Comparison of ENCODE assay signal across 8 cellular contexts in the genomic region with DNA sequence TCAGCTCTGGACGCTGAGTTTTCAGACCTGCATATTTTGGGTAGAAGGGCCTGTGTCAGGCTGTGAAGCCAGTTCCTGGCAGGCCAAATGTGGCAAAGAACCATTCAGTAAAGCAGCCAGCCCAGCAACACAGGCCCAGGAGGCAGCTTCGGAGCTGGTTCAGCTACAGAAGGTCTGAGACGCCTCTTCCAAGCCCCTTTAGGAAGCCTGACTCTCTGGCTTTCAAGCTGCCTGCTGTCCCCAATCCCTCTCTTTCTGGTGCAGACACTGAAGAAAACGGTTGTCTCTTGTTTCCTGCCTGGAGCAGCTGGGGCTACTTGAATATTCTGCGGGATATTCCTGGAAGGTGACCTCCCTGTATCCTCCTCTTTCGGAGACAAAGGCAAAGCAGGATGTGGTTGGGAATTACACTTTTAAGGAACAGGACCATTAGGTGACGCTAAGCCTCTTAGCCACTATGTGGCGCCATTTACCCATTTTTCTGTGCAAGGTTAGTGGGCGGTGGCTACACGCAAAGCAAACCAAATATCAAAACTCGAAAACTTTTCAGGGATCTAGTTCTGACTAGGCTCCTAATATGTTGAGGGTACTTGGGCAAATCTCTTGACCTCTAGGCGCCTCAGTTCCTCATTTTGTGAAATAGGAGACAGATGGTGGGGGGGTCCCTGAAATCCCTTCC. TPM values are rescaled to one million over a fixed set of nuclear protein-coding genes. Genes with fewer than 3 reads are reported as not detected.
DNase-seq lines count a peak whose midpoint lies in the region; ATAC-seq, FAIRE-seq and TF ChIP-seq lines count a peak whose summit lies in the region.

No MANE protein-coding gene starts in this region.

- peaks cover 0 to 4% (median 3%) of the 10 kb centered on the region in 4 experiments; a peak in 2 of 7 replicates for H3K4me1 ChIP-seq in H1 (replicated peaks in 1 of 4; ENCODE audit: control insufficient read depth in 3 of 4, insufficient read depth in 4 of 4, low read length in 3 of 4)
- peaks cover 3% of the 10 kb centered on the region for H3K4me1 ChIP-seq in mesodermal cell (ENCODE audit: control insufficient read depth, insufficient read depth, low read length, poor library complexity, severe bottlenecking)
- H3K4me1 ChIP-seq in thoracic aorta (ENCODE audit: control insufficient read depth in 1 of 2, low read depth in 2 of 2), result no peaks in the 10 kb centered on the region

- H3K9me3 ChIP-seq in H1 (ENCODE audit: insufficient read depth in 2 of 2, low read depth in 1 of 2, low read length in 1 of 2) (no peaks in the 10 kb centered on the region), mesodermal cell (ENCODE audit: control insufficient read depth, low read length) (no peaks in the 10 kb centered on the region), thoracic aorta (no peaks in the 10 kb centered on the region)

- no peak overlapping the region for H4K5ac ChIP-seq in H1 (ENCODE audit: insufficient read length, low read depth, low read length)

- WGBS in H1 (ENCODE audit: extremely low coverage in 1 of 2, insufficient coverage in 1 of 2, insufficient read length in 1 of 2, insufficient replicate concordance in 2 of 2, low coverage in 1 of 2, low lambda C conversion rate in 2 of 2, missing lambda C conversion rate in 1 of 2), 2 experiments, result 29% methylated on average over 12 of the region's 12 CpGs; no CpG with 5 or more reads in 1 of the 2 experiments
- 40 to 90% methylated on average over 2 to 3 of the region's 12 CpGs for WGBS in mesodermal cell (ENCODE audit: insufficient coverage in 2 of 2), 2 experiments

- H2BK12ac ChIP-seq in H1 (ENCODE audit: low read depth, low read length), result 0 out of 2 replicates have a peak overlapping the region, but pooled peaks have one; percentile 68

- no peaks in the 10 kb centered on the region for H4K20me1 ChIP-seq in H1 (replicated peaks in 1 of 2; ENCODE audit: control insufficient read depth in 1 of 2, insufficient read depth in 2 of 2, low read length in 2 of 2)

- H3K4me3 ChIP-seq in H1 (ENCODE audit: extremely low read depth in 1 of 4, insufficient read depth in 2 of 4, low read depth in 3 of 4, low read length in 4 of 4) (no peak overlapping the region), mesodermal cell (ENCODE audit: extremely low read depth, insufficient read depth, low read length, poor library complexity, severe bottlenecking) (no peak overlapping the region), thoracic aorta (no peak overlapping the region)

- no peak overlapping the region for H3K56ac ChIP-seq in H1 (replicated peaks; ENCODE audit: insufficient read length, low read depth, low read length)

- FAIRE-seq in H1 (lab: Jason Lieb, UNC), result peak; percentile 88

- no peaks in the 10 kb centered on the region for H3K23me2 ChIP-seq in H1 (ENCODE audit: low read depth, low read length)

- no peak overlapping the region for H2BK15ac ChIP-seq in H1 (ENCODE audit: low read length)

- no peak overlapping the region for H2BK5ac ChIP-seq in H1 (ENCODE audit: low read depth, low read length)

- H3K18ac ChIP-seq in H1 (ENCODE audit: extremely low read depth, low read length), result no peak overlapping the region

- H2BK120ac ChIP-seq in H1 (replicated peaks; ENCODE audit: low read depth, low read length), result no peak overlapping the region

- H3K27me3 ChIP-seq in H1 (replicated peaks in 1 of 4; ENCODE audit: control insufficient read depth in 3 of 4, extremely low read depth in 1 of 4, insufficient read depth in 3 of 4, low read length in 3 of 4), result no peaks in the 10 kb centered on the region
- H3K27me3 ChIP-seq in thoracic aorta (replicated peaks; ENCODE audit: insufficient read depth), result no peaks in the 10 kb centered on the region

- TF ChIP-seq EP300 in H1 (IDR thresholded peaks at IDR 0.05; ENCODE audit: borderline replicate concordance in 1 of 2, low read depth in 2 of 2, low read length in 2 of 2), result no peak

- POLR2A ChIA-PET in H1 (lab: Charles Lee; ENCODE audit: partially characterized antibody), result interaction anchor here (0.9 kb wide), 1 partner anchor 30 kb away, joined by 3 read pairs; no protein-coding TSS in a partner anchor

- H3K14ac ChIP-seq in H1 (ENCODE audit: insufficient read length), result no peak overlapping the region

- H4K91ac ChIP-seq in H1 (replicated peaks; ENCODE audit: insufficient read length, low read length), result no peak overlapping the region

- H3K23ac ChIP-seq in H1 (ENCODE audit: insufficient read length), result no peak overlapping the region

- no peaks in the 10 kb centered on the region for H3K79me2 ChIP-seq in H1 (ENCODE audit: control insufficient read depth in 1 of 2, insufficient read depth in 2 of 2, low read length in 2 of 2)

- 0 out of 7 replicates have a peak overlapping the region, but pooled peaks of 1 of the 4 experiments have one; percentile 37 for H3K9ac ChIP-seq in H1 (replicated peaks in 1 of 4; ENCODE audit: extremely low read depth in 1 of 4, low read depth in 3 of 4, low read length in 3 of 4)

- CTCF ChIA-PET in H1 (lab: Charles Lee; ENCODE audit: partially characterized antibody), result interaction anchor here (0.6 to 2.1 kb wide), 10 partner anchors 17 to 1149 kb away, joined by 3 to 7 read pairs (median 3); no protein-coding TSS in a partner anchor

- H2AFZ ChIP-seq in H1 (ENCODE audit: low read length), result peak overlapping the region; percentile 96; the same call in 1 of the 2 replicates

- no peak overlapping the region for H2AK5ac ChIP-seq in H1 (ENCODE audit: low read depth, low read length)

- DNase-seq in COLO829 (ENCODE audit: low spot score) (peak; percentile 69), GM19240 (ENCODE audit: insufficient read length, low spot score) (peak; percentile 43), NCI-H526 treated with DMSO at 0.1 percent for 48 hours (lab: John Stamatoyannopoulos, UW) (peak; percentile 16), H1 (ENCODE audit: low read depth in 1 of 2, low spot score in 2 of 2) (peak; percentile 10 to 58), thoracic aorta (ENCODE audit: low spot score) (no peak)
- peak; percentile 37 to 60 for DNase-seq in activated CD4-positive, alpha-beta T cell treated with anti-CD3 and anti-CD28 coated beads, Interleukin-2, amount 50 U/mL, for 48 hours

- ATAC-seq in HG03196 (IDR thresholded peaks at IDR 0.05; ENCODE audit: unreplicated experiment) (peak; percentile 85), thoracic aorta (ENCODE audit: insufficient number of reproducible peaks, low FRiP score, low read depth) (no peak)

- no peaks in the 10 kb centered on the region for H3K36me3 ChIP-seq in H1 (ENCODE audit: control insufficient read depth in 2 of 4, insufficient read depth in 4 of 4, low read length in 3 of 4)
- no peaks in the 10 kb centered on the region for H3K36me3 ChIP-seq in mesodermal cell (ENCODE audit: control insufficient read depth, insufficient read depth, low read length)
- H3K36me3 ChIP-seq in thoracic aorta, result no peaks in the 10 kb centered on the region

- no peak overlapping the region for H3K4ac ChIP-seq in H1 (replicated peaks; ENCODE audit: insufficient read length, low read depth, low read length)

- H3K27ac ChIP-seq in H1 (ENCODE audit: low read depth, low read length) (no peak overlapping the region), mesodermal cell (ENCODE audit: low read depth, low read length, severe bottlenecking) (peak overlapping the region; percentile 55), thoracic aorta (no peak overlapping the region)

- peak; percentile 87 to 88 for TF ChIP-seq RAD21 in H1 (IDR thresholded peaks at IDR 0.05 in 1 of 2, conservative IDR thresholded peaks at IDR 0.05 in 1 of 2; ENCODE audit: low read depth in 2 of 2, low read length in 2 of 2)

- H4K8ac ChIP-seq in H1 (ENCODE audit: extremely low read depth, insufficient read depth, low read length), result no peak overlapping the region

- no peaks in the 10 kb centered on the region for H3K79me1 ChIP-seq in H1 (ENCODE audit: low read depth, low read length)

- TF ChIP-seq POLR2A in H1 (IDR thresholded peaks at IDR 0.05; ENCODE audit: control extremely low read depth in 1 of 2, low read depth in 2 of 2, low read length in 2 of 2), result no peak

- no peak overlapping the region for H2BK20ac ChIP-seq in H1 (ENCODE audit: low read length)

- no peak overlapping the region; a peak in 1 of 4 replicates for H3K4me2 ChIP-seq in H1 (ENCODE audit: insufficient read depth in 1 of 2, low read depth in 2 of 2, low read length in 2 of 2)

- peak; percentile 10 to 77 (median 71) for TF ChIP-seq CTCF in H1 (IDR thresholded peaks at IDR 0.05; ENCODE audit: control extremely low read depth in 1 of 3, insufficient read depth in 1 of 3, low read depth in 1 of 3, low read length in 3 of 3)
- TF ChIP-seq CTCF in thoracic aorta (IDR thresholded peaks at IDR 0.05), result peak; percentile 60

TF ChIP-seq in H1, 55 proteins besides CTCF, POLR2A, EP300 and RAD21 (continues in another document):
- TF ChIP-seq EZH2 (IDR thresholded peaks at IDR 0.05; ENCODE audit: low read depth, low read length, severe bottlenecking) (no peak), SIX5 (IDR thresholded peaks at IDR 0.05; ENCODE audit: low read depth, low read length) (no peak), CBX5 (IDR thresholded peaks at IDR 0.05; ENCODE audit: low read depth, low read length) (no peak), FOSL1 (IDR thresholded peaks at IDR 0.05; ENCODE audit: insufficient read depth, low read depth, low read length) (no peak), NRF1 (IDR thresholded peaks at IDR 0.05; ENCODE audit: low read depth, low read length) (no peak), JUND (IDR thresholded peaks at IDR 0.05; ENCODE audit: low read length) (no peak), TAF7 (optimal IDR thresholded peaks at IDR 0.05; ENCODE audit: borderline replicate concordance, low read depth, low read length) (no peak), CHD2 (IDR thresholded peaks at IDR 0.05; ENCODE audit: low read length) (no peak)
- TF ChIP-seq, protein P1, sequence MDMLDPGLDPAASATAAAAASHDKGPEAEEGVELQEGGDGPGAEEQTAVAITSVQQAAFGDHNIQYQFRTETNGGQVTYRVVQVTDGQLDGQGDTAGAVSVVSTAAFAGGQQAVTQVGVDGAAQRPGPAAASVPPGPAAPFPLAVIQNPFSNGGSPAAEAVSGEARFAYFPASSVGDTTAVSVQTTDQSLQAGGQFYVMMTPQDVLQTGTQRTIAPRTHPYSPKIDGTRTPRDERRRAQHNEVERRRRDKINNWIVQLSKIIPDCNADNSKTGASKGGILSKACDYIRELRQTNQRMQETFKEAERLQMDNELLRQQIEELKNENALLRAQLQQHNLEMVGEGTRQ (IDR thresholded peaks at IDR 0.05; ENCODE audit: low read length), result no peak

RNA-seq across cellular contexts. Expression of a gene that starts 47.2 kb away (rescaled TPM):
- 61.6 and 65.0 TPM in 2 replicates for total RNA-seq in H1 (2021; fragmentation: NEBNext Ultra II Directional; extraction: Animal tissue kit (Norgen Biotek cat#: 25700))
- polyA plus RNA-seq in H1 (2011; rRNA removed), result 39.5 and 49.4 TPM in 2 replicates
- polyA plus RNA-seq in H1 (2011; cell fraction: cytosol; rRNA removed), result 70.3 TPM
- polyA plus RNA-seq in H1 (2011; cell fraction: nucleus; rRNA removed), result 50.5 TPM
- polyA plus RNA-seq in H1 (2012, experiment 1 of 2), result 55.4 to 71.4 TPM (median 69.2 TPM) in 4 replicates
- 33.5 TPM for polyA plus RNA-seq in H1 (2012, experiment 2 of 2)
- 30.4 TPM for polyA plus RNA-seq in H1 (2013, experiment 1 of 2)
- polyA plus RNA-seq in H1 (2013, experiment 2 of 2), result 30.8 TPM
- polyA minus RNA-seq in H1 (2011; rRNA and poly(A)+ RNA removed), result 37.3 and 44.5 TPM in 2 replicates
- polyA minus RNA-seq in H1 (2011; cell fraction: cytosol; rRNA and poly(A)+ RNA removed), result 21.1 TPM
- polyA minus RNA-seq in H1 (2011; cell fraction: nucleus; rRNA and poly(A)+ RNA removed), result 27.1 TPM
- 34.8 TPM for polyA plus RNA-seq in mesodermal cell (2013, experiment 1 of 2)
- polyA plus RNA-seq in mesodermal cell (2013, experiment 2 of 2), result 32.3 TPM
- total RNA-seq in thoracic aorta, result 10 to 100 TPM; 13.4 to 23.7 TPM
